ENCODE assay signal across 27 cellular contexts in the genomic region with DNA sequence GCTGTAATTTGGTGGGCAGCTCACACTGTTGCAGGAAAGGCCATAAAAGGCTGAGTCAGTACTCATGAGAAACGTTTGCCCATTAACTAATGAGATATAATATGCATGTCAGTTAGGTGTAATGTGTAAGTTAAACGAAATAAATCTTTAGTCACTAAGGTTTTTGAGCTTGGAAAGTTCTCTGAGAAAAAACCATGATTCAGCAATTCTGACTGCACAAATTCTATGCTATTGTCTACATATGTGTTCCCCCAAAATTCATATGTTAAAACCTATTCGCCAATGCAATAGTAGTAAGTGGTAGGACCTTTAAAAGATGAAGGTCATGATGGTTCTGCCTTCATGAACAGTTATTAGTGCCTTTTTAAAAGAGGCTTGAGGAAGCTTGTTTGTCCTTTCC.
DNase-seq lines count a peak whose midpoint lies in the region; ATAC-seq, FAIRE-seq and TF ChIP-seq lines count a peak whose summit lies in the region.
"Had no signal": no experiment of that assay in that cellular context is flagged by ENCODE, and none has a peak within 500 bp of the region (broad histone marks: within the 10 kb centered on the region; RNA-seq: fewer than 3 reads in every experiment).

No MANE protein-coding gene starts in this region.

- no peak overlapping the region for H2BK5ac ChIP-seq in H1 (ENCODE audit: low read depth, low read length)

- BruUV-seq in HepG2 (replicated peaks; lab: Mats Ljungman, UMichigan), result no TSS peak
- no TSS peak for BruUV-seq in PC-3 (replicated peaks; lab: Mats Ljungman, UMichigan)

- H2BK120ac ChIP-seq in H1 (replicated peaks; ENCODE audit: low read depth, low read length), result no peak overlapping the region

- H3K4me3 ChIP-seq in HepG2 (replicated peaks in 1 of 3; ENCODE audit: insufficient read depth in 1 of 3, low read depth in 2 of 3, low read length in 3 of 3) (no peak overlapping the region), right lobe of liver (no peak overlapping the region), PC-3 (ENCODE audit: low read length) (no peak overlapping the region), H1 (ENCODE audit: extremely low read depth in 1 of 4, insufficient read depth in 2 of 4, low read depth in 3 of 4, low read length in 4 of 4) (no peak overlapping the region), psoas muscle (no peak overlapping the region)
- H3K4me3 ChIP-seq: BLaER1, GM12878 had no signal

- no peaks in the 10 kb centered on the region for H3K27me3 ChIP-seq in HepG2 (ENCODE audit: control insufficient read depth in 1 of 2, insufficient read depth in 2 of 2, low read length in 2 of 2)
- H3K27me3 ChIP-seq in right lobe of liver, result no peaks in the 10 kb centered on the region
- no peaks in the 10 kb centered on the region for H3K27me3 ChIP-seq in PC-3 (ENCODE audit: low read length)
- H3K27me3 ChIP-seq in H1 (replicated peaks in 1 of 4; ENCODE audit: control insufficient read depth in 3 of 4, extremely low read depth in 1 of 4, insufficient read depth in 3 of 4, low read length in 3 of 4), result no peaks in the 10 kb centered on the region
- no peaks in the 10 kb centered on the region for H3K27me3 ChIP-seq in psoas muscle (ENCODE audit: insufficient read depth in 3 of 3, low read length in 2 of 3)
- H3K27me3 ChIP-seq: BE2C, BLaER1 had no signal

- no peak overlapping the region for H2BK20ac ChIP-seq in H1 (ENCODE audit: low read length)

- H3K79me1 ChIP-seq in H1 (ENCODE audit: low read depth, low read length), result no peaks in the 10 kb centered on the region

- CTCF ChIA-PET in HepG2 (lab: Yijun Ruan, JAX; ENCODE audit: low intra/inter-chr PET ratio, low total read pairs) (no interaction called here), PC-3 (lab: Charles Lee) (no interaction called here), H1 (lab: Charles Lee; ENCODE audit: partially characterized antibody) (interaction anchor here (0.6 to 1.0 kb wide), 3 partner anchors 10 to 452 kb away, joined by 3 to 5 read pairs (median 4); no protein-coding TSS in a partner anchor)

- FAIRE-seq in HepG2 (lab: Jason Lieb, UNC) (no peak), H54 (lab: Jason Lieb, UNC) (peak; percentile 87), H1 (lab: Jason Lieb, UNC) (no peak), frontal cortex (lab: Jason Lieb, UNC) (no peak)
- FAIRE-seq: GM12878, GM12892, GM18507 had no signal

- H3F3A ChIP-seq in PC-3 (ENCODE audit: low read length, unreplicated experiment), result no peaks in the 10 kb centered on the region

- no peak overlapping the region for H2AFZ ChIP-seq in HepG2 (ENCODE audit: low read length)
- H2AFZ ChIP-seq in PC-3 (ENCODE audit: low read length), result peak overlapping the region; percentile 10; the same call in 1 of the 2 replicates
- no peak overlapping the region for H2AFZ ChIP-seq in H1 (ENCODE audit: low read length)

- H2BK12ac ChIP-seq in H1 (ENCODE audit: low read depth, low read length), result no peak overlapping the region

- TF ChIP-seq CTCF in HepG2 (CRISPR knock-in tag; IDR thresholded peaks at IDR 0.05) (no peak), right lobe of liver (IDR thresholded peaks at IDR 0.05) (no peak), PC-3 (conservative IDR thresholded peaks at IDR 0.05; ENCODE audit: low read depth, low read length) (no peak), H1 (IDR thresholded peaks at IDR 0.05; ENCODE audit: control extremely low read depth in 1 of 3, insufficient read depth in 1 of 3, low read depth in 1 of 3, low read length in 3 of 3) (no peak), psoas muscle (IDR thresholded peaks at IDR 0.05) (no peak)

- H3K4me1 ChIP-seq in HepG2 (ENCODE audit: insufficient read depth, low read length) (no peaks in the 10 kb centered on the region), right lobe of liver (no peaks in the 10 kb centered on the region), PC-3 (ENCODE audit: insufficient read depth, low read length) (no peaks in the 10 kb centered on the region), H1 (replicated peaks in 1 of 4; ENCODE audit: control insufficient read depth in 3 of 4, insufficient read depth in 4 of 4, low read length in 3 of 4) (no peaks in the 10 kb centered on the region), psoas muscle (no peaks in the 10 kb centered on the region)
- H3K4me1 ChIP-seq: BE2C, BLaER1 had no signal

- H3K79me2 ChIP-seq in HepG2 (ENCODE audit: insufficient read depth, low read length), result no peaks in the 10 kb centered on the region
- no peaks in the 10 kb centered on the region for H3K79me2 ChIP-seq in PC-3 (ENCODE audit: low read length)
- no peaks in the 10 kb centered on the region for H3K79me2 ChIP-seq in H1 (ENCODE audit: control insufficient read depth in 1 of 2, insufficient read depth in 2 of 2, low read length in 2 of 2)

- H3K4ac ChIP-seq in H1 (replicated peaks; ENCODE audit: insufficient read length, low read depth, low read length), result no peak overlapping the region

- no peaks in the 10 kb centered on the region for H4K20me1 ChIP-seq in HepG2 (ENCODE audit: insufficient read depth, low read length)
- H4K20me1 ChIP-seq in PC-3 (ENCODE audit: low read length), result no peaks in the 10 kb centered on the region
- H4K20me1 ChIP-seq in H1 (replicated peaks in 1 of 2; ENCODE audit: control insufficient read depth in 1 of 2, insufficient read depth in 2 of 2, low read length in 2 of 2), result no peaks in the 10 kb centered on the region
- H4K20me1 ChIP-seq: BLaER1 had no signal

- H4K91ac ChIP-seq in H1 (replicated peaks; ENCODE audit: insufficient read length, low read length), result no peak overlapping the region

- TF ChIP-seq POLR2A in HepG2 (IDR thresholded peaks at IDR 0.05; ENCODE audit: insufficient read depth in 1 of 2, low read depth in 2 of 2, low read length in 2 of 2) (no peak), right lobe of liver (IDR thresholded peaks at IDR 0.05) (no peak), H54 (IDR thresholded peaks at IDR 0.05; ENCODE audit: low read depth, low read length) (no peak), H1 (IDR thresholded peaks at IDR 0.05; ENCODE audit: control extremely low read depth in 1 of 2, low read depth in 2 of 2, low read length in 2 of 2) (no peak)

- H4K5ac ChIP-seq in H1 (ENCODE audit: insufficient read length, low read depth, low read length), result no peak overlapping the region

- no peak overlapping the region for H3K56ac ChIP-seq in H1 (replicated peaks; ENCODE audit: insufficient read length, low read depth, low read length)

- H3K36me3 ChIP-seq in HepG2 (replicated peaks in 1 of 2; ENCODE audit: control insufficient read depth in 1 of 2, insufficient read depth in 2 of 2, low read length in 2 of 2) (no peaks in the 10 kb centered on the region), right lobe of liver (no peaks in the 10 kb centered on the region), PC-3 (ENCODE audit: low read depth, low read length) (no peaks in the 10 kb centered on the region), H1 (ENCODE audit: control insufficient read depth in 2 of 4, insufficient read depth in 4 of 4, low read length in 3 of 4) (no peaks in the 10 kb centered on the region), psoas muscle (ENCODE audit: insufficient read depth in 1 of 2, low read depth in 1 of 2) (no peaks in the 10 kb centered on the region)
- H3K36me3 ChIP-seq: BE2C, BLaER1 had no signal

- H2BK15ac ChIP-seq in H1 (ENCODE audit: low read length), result no peak overlapping the region

- no peak overlapping the region for H3K14ac ChIP-seq in H1 (ENCODE audit: insufficient read length)

- H3K9ac ChIP-seq in HepG2 (ENCODE audit: insufficient read depth, low read depth, low read length) (no peak overlapping the region), PC-3 (ENCODE audit: low read length) (no peak overlapping the region), H1 (replicated peaks in 1 of 4; ENCODE audit: extremely low read depth in 1 of 4, low read depth in 3 of 4, low read length in 3 of 4) (no peak overlapping the region)
- H3K9ac ChIP-seq: BLaER1 had no signal

- in situ Hi-C loops in HepG2 (cut with HindIII; ENCODE audit: extremely low pct_ligation_motif_present, low pct_unique_long_range_greater_than_20kb), result no loop called here

- H4K8ac ChIP-seq in H1 (ENCODE audit: extremely low read depth, insufficient read depth, low read length), result no peak overlapping the region

- intact Hi-C loops in HepG2 (cut with micrococcal nuclease; ENCODE audit: unreplicated experiment), result no loop called here
- intact Hi-C loops in right lobe of liver (cut with DNase I), result no loop called here
- intact Hi-C loops in PC-3 (cut with micrococcal nuclease), result no loop called here
- intact Hi-C loops in psoas muscle (cut with DNase I), result no loop called here

- H3K27ac ChIP-seq in HepG2 (ENCODE audit: extremely low read length, insufficient read depth, low read length), result no peak overlapping the region
- H3K27ac ChIP-seq in right lobe of liver, result no peak overlapping the region
- no peak overlapping the region for H3K27ac ChIP-seq in PC-3 (ENCODE audit: low read length)
- no peak overlapping the region for H3K27ac ChIP-seq in H1 (ENCODE audit: low read depth, low read length)
- no peak overlapping the region for H3K27ac ChIP-seq in psoas muscle
- H3K27ac ChIP-seq: 22Rv1, BLaER1 had no signal

- DNase-seq in HepG2 (ENCODE audit: low spot score) (no peak), right lobe of liver (no peak), H54 (ENCODE audit: insufficient read length, low spot score) (no peak), PC-3 (no peak), H1 (ENCODE audit: low read depth in 1 of 2, low spot score in 2 of 2) (no peak), frontal cortex (ENCODE audit: low spot score in 2 of 2) (no peak), psoas muscle (no peak), RPMI8226 (no peak)
- DNase-seq: ACHN; BE2C; C1 segment of cervical spinal cord; CD4-positive, alpha-beta memory T cell; CD4-positive, CD25-positive, alpha-beta regulatory T cell; CD8-positive, alpha-beta memory T cell; COR-L47; DMS 273 treated with DMSO at 0.1 percent for 48 hours; DMS153; DMS53; DMS79; DND-41; EL; GDM1 had no signal

- POLR2A ChIA-PET in HepG2 (lab: Yijun Ruan, JAX) (no interaction called here), PC-3 (lab: Charles Lee; ENCODE audit: unreplicated experiment) (interaction anchor here (0.6 kb wide), 1 partner anchor 10 kb away, joined by 3 read pairs; no protein-coding TSS in a partner anchor), H1 (lab: Charles Lee; ENCODE audit: partially characterized antibody) (no interaction called here)

- no peaks in the 10 kb centered on the region for H3K23me2 ChIP-seq in H1 (ENCODE audit: low read depth, low read length)

- H3K23ac ChIP-seq in H1 (ENCODE audit: insufficient read length), result no peak overlapping the region

- no peak overlapping the region for H2AK5ac ChIP-seq in H1 (ENCODE audit: low read depth, low read length)

- H3K18ac ChIP-seq in H1 (ENCODE audit: extremely low read depth, low read length), result no peak overlapping the region

- no peaks in the 10 kb centered on the region for H3K9me2 ChIP-seq in PC-3 (replicated peaks; ENCODE audit: low read length)

- H3K9me3 ChIP-seq in HepG2 (ENCODE audit: low read length), result no peaks in the 10 kb centered on the region
- no peaks in the 10 kb centered on the region for H3K9me3 ChIP-seq in right lobe of liver
- H3K9me3 ChIP-seq in PC-3 (ENCODE audit: low read length), result no peaks in the 10 kb centered on the region
- no peaks in the 10 kb centered on the region for H3K9me3 ChIP-seq in H1 (ENCODE audit: insufficient read depth in 2 of 2, low read depth in 1 of 2, low read length in 1 of 2)
- no peaks in the 10 kb centered on the region for H3K9me3 ChIP-seq in psoas muscle
- H3K9me3 ChIP-seq: BE2C, BLaER1 had no signal

- WGBS in HepG2 (ENCODE audit: low lambda C conversion rate), result 0% methylated on average over 3 of the region's 3 CpGs
- WGBS in right lobe of liver (ENCODE audit: insufficient coverage, low coverage, low lambda C conversion rate, missing lambda C conversion rate), result 55% methylated on average over 3 of the region's 3 CpGs
- 91% methylated on average over 3 of the region's 3 CpGs; no CpG with 5 or more reads in 1 of the 2 experiments for WGBS in H1 (ENCODE audit: extremely low coverage in 1 of 2, insufficient coverage in 1 of 2, insufficient read length in 1 of 2, insufficient replicate concordance in 2 of 2, low coverage in 1 of 2, low lambda C conversion rate in 2 of 2, missing lambda C conversion rate in 1 of 2), 2 experiments
- WGBS in psoas muscle, 3 donors, result 47 to 52% (median 49%) methylated on average over 3 of the region's 3 CpGs

- TF ChIP-seq EP300 in HepG2 (IDR thresholded peaks at IDR 0.05; ENCODE audit: low read depth in 2 of 2, low read length in 2 of 2) (no peak), HepG2 (CRISPR knock-in tag; IDR thresholded peaks at IDR 0.05; ENCODE audit: borderline replicate concordance) (no peak), H1 (IDR thresholded peaks at IDR 0.05; ENCODE audit: borderline replicate concordance in 1 of 2, low read depth in 2 of 2, low read length in 2 of 2) (no peak)

- TF ChIP-seq RAD21 in HepG2 (CRISPR knock-in tag; IDR thresholded peaks at IDR 0.05), result no peak
- no peak for TF ChIP-seq RAD21 in H1 (IDR thresholded peaks at IDR 0.05 in 1 of 2, conservative IDR thresholded peaks at IDR 0.05 in 1 of 2; ENCODE audit: low read depth in 2 of 2, low read length in 2 of 2)

- ATAC-seq in HepG2 (no peak), right lobe of liver (no peak), PC-3 (peak; percentile 50), psoas muscle (no peak)
- ATAC-seq: GM12878 had no signal

- H3K4me2 ChIP-seq in HepG2 (ENCODE audit: low read depth, low read length) (no peak overlapping the region), PC-3 (ENCODE audit: low read length) (no peak overlapping the region), H1 (ENCODE audit: insufficient read depth in 1 of 2, low read depth in 2 of 2, low read length in 2 of 2) (no peak overlapping the region)
- H3K4me2 ChIP-seq: BLaER1 had no signal
